ENCODE assay signal across 12 cellular contexts in genomic region chr6:56649782-56650181, GRCh38. TPM values are rescaled to one million over a fixed set of nuclear protein-coding genes. Genes with fewer than 3 reads are reported as not detected.
DNase-seq lines count a peak whose midpoint lies in the region; ATAC-seq, FAIRE-seq and TF ChIP-seq lines count a peak whose summit lies in the region.
"Had no signal": no experiment of that assay in that cellular context is flagged by ENCODE, and none has a peak within 500 bp of the region (broad histone marks: within the 10 kb centered on the region; RNA-seq: fewer than 3 reads in every experiment).

No MANE protein-coding gene starts in this region.

- H3K9ac ChIP-seq in HCT116 (ENCODE audit: low read length) = no peak overlapping the region
- H3K9ac ChIP-seq in adipocyte (ENCODE audit: low read length) = peak overlapping the region; percentile 30

- H3K36me3 ChIP-seq in HCT116 (ENCODE audit: control insufficient read depth in 1 of 2, insufficient read depth in 2 of 2, low read length in 2 of 2) (peaks cover 12 to 21% of the 10 kb centered on the region in 2 experiments; a peak in 2 of 4 replicates), adipocyte (ENCODE audit: control insufficient read depth, insufficient read depth, low read length, severe bottlenecking) (peaks cover 34% of the 10 kb centered on the region)
- H3K36me3 ChIP-seq in CD8-positive, alpha-beta T cell (ENCODE audit: insufficient read depth, low read length) = no peaks in the 10 kb centered on the region

- no peaks in the 10 kb centered on the region for H4K20me1 ChIP-seq in HCT116 (ENCODE audit: insufficient read depth)

- POLR2A ChIA-PET in HCT116 (lab: Charles Lee) = no interaction called here
- POLR2A ChIA-PET in CD8-positive, alpha-beta T cell (lab: Charles Lee) = no interaction called here

- intact Hi-C loops in HCT116 (cut with micrococcal nuclease) = loop anchor here (5.0 kb wide), 1 partner anchor 108 kb away; no protein-coding TSS in a partner anchor
- intact Hi-C loops in CD8-positive, alpha-beta T cell (cut with DNase I, micrococcal nuclease) = no loop called here

- no peaks in the 10 kb centered on the region for H3K9me3 Mint-ChIP-seq in CD8-positive, alpha-beta T cell
- H3K9me3 Mint-ChIP-seq: activated B cell treated with CpG ODN at 0.5 μM for 24 hours; brain; natural killer cell treated with Interleukin-12 subunit alpha and Interleukin-12 subunit beta and Interleukin-15 and Interleukin-18, amount 100 ng/mL, for 72 hours had no signal

- no peaks in the 10 kb centered on the region for H3K4me1 Mint-ChIP-seq in CD8-positive, alpha-beta T cell (ENCODE audit: low read depth)
- H3K4me1 Mint-ChIP-seq: activated B cell treated with CpG ODN at 0.5 μM for 24 hours had no signal

- H3K9me2 ChIP-seq in HCT116 (ENCODE audit: insufficient read depth) = no peaks in the 10 kb centered on the region

- no TSS peak for BruUV-seq in HCT116 (replicated peaks; lab: Mats Ljungman, UMichigan)

- no peak overlapping the region for H3K4me3 ChIP-seq in HCT116 (replicated peaks in 1 of 2; ENCODE audit: low read depth in 1 of 2, low read length in 2 of 2)
- H3K4me3 ChIP-seq in adipocyte (ENCODE audit: low read length) = no peak overlapping the region
- H3K4me3 ChIP-seq in fibroblast of pulmonary artery (replicated peaks; ENCODE audit: low read depth, low read length) = no peak overlapping the region
- no peak overlapping the region for H3K4me3 ChIP-seq in skeletal muscle cell (ENCODE audit: low read depth, low read length)
- no peak overlapping the region for H3K4me3 ChIP-seq in CD8-positive, alpha-beta T cell (ENCODE audit: low read depth, low read length)

- CTCF ChIA-PET in HCT116 (lab: Charles Lee) = no interaction called here
- CTCF ChIA-PET in CD8-positive, alpha-beta T cell (lab: Charles Lee) = no interaction called here

- H3K27ac Mint-ChIP-seq in CD8-positive, alpha-beta T cell = no peak overlapping the region
- H3K27ac Mint-ChIP-seq: activated B cell treated with CpG ODN at 0.5 μM for 24 hours; natural killer cell treated with Interleukin-12 subunit alpha and Interleukin-12 subunit beta and Interleukin-15 and Interleukin-18, amount 100 ng/mL, for 72 hours had no signal

- H3K4me1 ChIP-seq in HCT116 (ENCODE audit: control insufficient read depth in 1 of 2, insufficient read depth in 2 of 2, low read length in 2 of 2) (peaks cover 48 to 57% of the 10 kb centered on the region in 2 experiments), adipocyte (ENCODE audit: control insufficient read depth, insufficient read depth, low read length) (peaks cover 41% of the 10 kb centered on the region)
- H3K4me1 ChIP-seq in CD8-positive, alpha-beta T cell (ENCODE audit: insufficient read depth, low read length) = no peaks in the 10 kb centered on the region

- no peaks in the 10 kb centered on the region for H3K27me3 ChIP-seq in HCT116 (ENCODE audit: insufficient read depth, low read length)
- H3K27me3 ChIP-seq in adipocyte (replicated peaks; ENCODE audit: control insufficient read depth, insufficient read depth, low read length) = no peaks in the 10 kb centered on the region
- H3K27me3 ChIP-seq in CD8-positive, alpha-beta T cell (ENCODE audit: insufficient read depth, low read length) = no peaks in the 10 kb centered on the region

- H3K36me3 Mint-ChIP-seq in CD8-positive, alpha-beta T cell = no peaks in the 10 kb centered on the region
- H3K36me3 Mint-ChIP-seq: natural killer cell treated with Interleukin-12 subunit alpha and Interleukin-12 subunit beta and Interleukin-15 and Interleukin-18, amount 100 ng/mL, for 72 hours had no signal

- TF ChIP-seq RAD21 in HCT116 (IDR thresholded peaks at IDR 0.05; ENCODE audit: low read depth) = no peak

- no peaks in the 10 kb centered on the region for H3K27me3 Mint-ChIP-seq in CD8-positive, alpha-beta T cell (ENCODE audit: low read depth)
- H3K27me3 Mint-ChIP-seq: brain had no signal

- H3K4me3 Mint-ChIP-seq in CD8-positive, alpha-beta T cell = no peak overlapping the region
- H3K4me3 Mint-ChIP-seq: activated B cell treated with CpG ODN at 0.5 μM for 24 hours; brain; natural killer cell treated with Interleukin-12 subunit alpha and Interleukin-12 subunit beta and Interleukin-15 and Interleukin-18, amount 100 ng/mL, for 72 hours had no signal

- no peak for TF ChIP-seq POLR2A in HCT116 (IDR thresholded peaks at IDR 0.05; ENCODE audit: borderline replicate concordance, extremely low read depth, insufficient read depth, insufficient read length)

- FAIRE-seq in frontal cortex (lab: Jason Lieb, UNC) = no peak
- FAIRE-seq: RCC 7860 had no signal

- no peak overlapping the region for H2AFZ ChIP-seq in HCT116 (ENCODE audit: low read depth, low read length, poor library complexity, severe bottlenecking)

- DNase-seq in HCT116 (ENCODE audit: low read depth, low spot score) (no peak), adipocyte (ENCODE audit: low read depth) (no peak), fibroblast of pulmonary artery (ENCODE audit: low read depth) (peak; percentile 32), skeletal muscle cell (ENCODE audit: low read depth) (peak; percentile 44), frontal cortex (ENCODE audit: low spot score in 2 of 2) (no peak)
- no peak for DNase-seq in CD8-positive, alpha-beta T cell
- DNase-seq: activated B cell treated with CpG ODN at 0.5 μM for 24 hours; stimulated activated CD4-positive, alpha-beta T cell treated with anti-CD3 and anti-CD28 coated beads, Interleukin-1b, Interleukin-23, amount 100 ng/mL, for 48 hours had no signal

- TF ChIP-seq CTCF in HCT116 (IDR thresholded peaks at IDR 0.05 in 2 of 3, conservative IDR thresholded peaks at IDR 0.05 in 1 of 3; ENCODE audit: borderline replicate concordance in 1 of 3, insufficient read depth in 1 of 3, low read depth in 2 of 3, low read length in 2 of 3) = no peak
- TF ChIP-seq CTCF in fibroblast of pulmonary artery (IDR thresholded peaks at IDR 0.05; ENCODE audit: low read length, missing control alignments) = no peak
- no peak for TF ChIP-seq CTCF in CD8-positive, alpha-beta T cell (IDR thresholded peaks at IDR 0.05)

- ATAC-seq in HCT116 (no peak), HG02840 (IDR thresholded peaks at IDR 0.05; ENCODE audit: low FRiP score, unreplicated experiment) (no peak)
- no peak for ATAC-seq in CD8-positive, alpha-beta T cell
- ATAC-seq: natural killer cell treated with Interleukin-12 subunit alpha and Interleukin-12 subunit beta and Interleukin-15 and Interleukin-18, amount 100 ng/mL, for 72 hours had no signal

- H3K9me3 ChIP-seq in HCT116 (ENCODE audit: control insufficient read depth in 1 of 2, insufficient read depth in 1 of 2, low read depth in 1 of 2, low read length in 2 of 2) = no peaks in the 10 kb centered on the region
- H3K9me3 ChIP-seq in adipocyte (ENCODE audit: control insufficient read depth, low read length) = no peaks in the 10 kb centered on the region
- no peaks in the 10 kb centered on the region for H3K9me3 ChIP-seq in CD8-positive, alpha-beta T cell (ENCODE audit: low read length)

- H3K27ac ChIP-seq in HCT116 (ENCODE audit: low read depth, low read length) = peak overlapping the region; percentile 36
- H3K27ac ChIP-seq in CD8-positive, alpha-beta T cell (ENCODE audit: low read depth, low read length) = no peak overlapping the region

- H3K79me2 ChIP-seq in HCT116 (ENCODE audit: insufficient read depth, low read length) = no peaks in the 10 kb centered on the region

- RAD21 ChIA-PET in HCT116 (lab: Charles Lee; ENCODE audit: low non-redundant PET in 1 of 2, low total read pairs in 2 of 2, uncharacterized antibody in 2 of 2, unreplicated experiment in 2 of 2) = no interaction called here

- peak overlapping the region; percentile 12; the same call in 1 of the 2 replicates for H3K4me2 ChIP-seq in HCT116 (ENCODE audit: low read length)

TF ChIP-seq in HCT116, 20 proteins besides CTCF, POLR2A, EP300 and RAD21:
- no peak for TF ChIP-seq ELF1 (IDR thresholded peaks at IDR 0.05; ENCODE audit: borderline replicate concordance, low read depth)
- TF ChIP-seq ZFX (IDR thresholded peaks at IDR 0.05) = no peak
- TF ChIP-seq CBX3 (IDR thresholded peaks at IDR 0.05; ENCODE audit: low read depth) = no peak
- no peak for TF ChIP-seq ATF3 (IDR thresholded peaks at IDR 0.05)
- TF ChIP-seq YY1 (IDR thresholded peaks at IDR 0.05; ENCODE audit: extremely low read depth, insufficient replicate concordance, low read depth, low read length) = no peak
- no peak for TF ChIP-seq EZH2phosphoT487 (IDR thresholded peaks at IDR 0.05; ENCODE audit: borderline replicate concordance)
- TF ChIP-seq ZBTB33 (IDR thresholded peaks at IDR 0.05; ENCODE audit: extremely low read depth, insufficient replicate concordance, low read length) = no peak

RNA-seq across cellular contexts. Expression of gene DST, which starts 7.1 kb away (rescaled TPM):
- total RNA-seq in HCT116 (2021; ENCODE audit: unreplicated experiment) (144 TPM), frontal cortex (188 TPM)
- polyA plus RNA-seq in HCT116 (2012) = 57.7 and 68.9 TPM in 2 replicates
- under 1 TPM; 0.43 to 0.56 TPM for total RNA-seq in CD8-positive, alpha-beta T cell

Comparison
In these comparisons a context has a peak if more than half of its experiments do, and no peak if none do; other contexts are left out.
1. DNase-seq: peak in fibroblast of pulmonary artery (single experiment) and skeletal muscle cell (single experiment); none in HCT116 (single experiment), adipocyte (single experiment), frontal cortex (0 of 2) and CD8-positive, alpha-beta T cell (0 of 7).
2. RNA of gene DST, which starts 7.1 kb away (total RNA-seq): 188 TPM in frontal cortex (single experiment) and 144 TPM in HCT116 (single experiment); 0.43 to 0.56 TPM in CD8-positive, alpha-beta T cell; every median in the first group is over 10 times any median in the second.